ENCODE assay signal across 29 cellular contexts in the genomic region with DNA sequence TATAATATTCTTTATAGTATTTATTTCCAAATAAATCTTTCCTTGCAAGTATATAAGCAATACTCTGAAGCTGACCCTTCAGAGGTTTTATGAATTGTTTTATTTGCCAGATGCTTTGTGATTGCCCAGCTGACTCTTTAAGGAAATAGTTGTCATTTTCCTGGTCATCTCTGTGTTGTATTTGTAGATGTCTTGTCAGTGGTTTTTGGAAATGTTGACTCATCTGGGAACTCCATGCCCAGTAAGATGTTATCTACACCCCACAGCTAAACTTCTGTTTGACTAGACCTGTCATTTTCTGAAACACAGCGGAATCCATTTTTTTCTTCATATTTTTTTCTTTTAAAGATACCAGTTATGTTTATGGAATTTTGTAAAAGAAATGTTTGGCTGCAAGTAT.
DNase-seq lines count a peak whose midpoint lies in the region; TF ChIP-seq lines count a peak whose summit lies in the region.
"Had no signal": no experiment of that assay in that cellular context is flagged by ENCODE, and none has a peak within 500 bp of the region (broad histone marks: within the 10 kb centered on the region; RNA-seq: fewer than 3 reads in every experiment).

No MANE protein-coding gene starts in this region.

- CTCF ChIA-PET in MCF 10A (lab: Yijun Ruan, JAX), result no interaction called here
- CTCF ChIA-PET in Caco-2 (lab: Charles Lee), result no interaction called here

- no peaks in the 10 kb centered on the region for H3K36me3 ChIP-seq in breast epithelium
- H3K36me3 ChIP-seq in Caco-2 (ENCODE audit: control insufficient read depth, insufficient read depth, low read length), result no peaks in the 10 kb centered on the region
- H3K36me3 ChIP-seq: cardiac muscle cell, esophagus squamous epithelium, ovary, tibial nerve had no signal

- H3K4me1 Mint-ChIP-seq in MCF 10A (ENCODE audit: insufficient read depth, unreplicated experiment) (no peaks in the 10 kb centered on the region), immature natural killer cell (no peaks in the 10 kb centered on the region), Caco-2 (ENCODE audit: low read depth, unreplicated experiment) (no peaks in the 10 kb centered on the region)
- H3K4me1 Mint-ChIP-seq: activated B cell treated with CpG ODN at 0.5 μM for 24 hours; stimulated activated naive CD8-positive, alpha-beta T cell treated with anti-CD3 and anti-CD28 coated beads, Interleukin-15, amount 100 ng/mL, for 72 hours had no signal

- DNase-seq in MCF 10A (ENCODE audit: unreplicated experiment), result peak; percentile 25
- DNase-seq in breast epithelium (ENCODE audit: low spot score in 2 of 2), result no peak
- peak; percentile 13 for DNase-seq in astrocyte of the hippocampus (ENCODE audit: low read depth, low spot score)
- peak; percentile 61 for DNase-seq in iris pigment epithelial cell (ENCODE audit: low read depth)
- no peak for DNase-seq in immature natural killer cell
- DNase-seq in activated gamma-delta T cell (lab: John Stamatoyannopoulos, UW), result no peak
- DNase-seq in Caco-2, result no peak
- no peak for DNase-seq in GF-D8 (lab: John Stamatoyannopoulos, UW)
- DNase-seq: activated B cell treated with CpG ODN at 0.5 μM for 24 hours; activated naive CD4-positive, alpha-beta T cell treated with Interleukin-2 at 50 U/mL for 16 hours; activated T-cell treated with anti-CD3 and anti-CD28 coated beads, Interleukin-2, amount 50 U/mL, for 72 hours; AML-193; CD8-positive, alpha-beta T cell; DMS153; esophagus squamous epithelium; IMR-90; left ventricle myocardium superior; NCI-H1105; NCI-H187 treated with DMSO at 0.1 percent for 48 hours; NCI-H226; ovary; Right ventricle myocardium superior; small intestine; stimulated activated naive CD8-positive, alpha-beta T cell treated with anti-CD3 and anti-CD28 coated beads, Interleukin-15, amount 100 ng/mL, for 72 hours had no signal

- H3K27me3 ChIP-seq in breast epithelium (no peaks in the 10 kb centered on the region), Caco-2 (replicated peaks; ENCODE audit: control insufficient read depth, insufficient read depth, low read length) (no peaks in the 10 kb centered on the region)
- H3K27me3 ChIP-seq: cardiac muscle cell, esophagus squamous epithelium, ovary, tibial nerve had no signal

- POLR2A ChIA-PET in MCF 10A (lab: Yijun Ruan, JAX), result interaction anchor here (0.7 kb wide), 1 partner anchor 10 kb away, joined by 3 read pairs; no protein-coding TSS in a partner anchor
- POLR2A ChIA-PET in Caco-2 (lab: Charles Lee), result no interaction called here

- H3K9me3 ChIP-seq in breast epithelium (no peaks in the 10 kb centered on the region), Caco-2 (no peaks in the 10 kb centered on the region)
- H3K9me3 ChIP-seq: A549, esophagus squamous epithelium, ovary, tibial nerve had no signal

- no peaks in the 10 kb centered on the region for H3K27me3 Mint-ChIP-seq in MCF 10A (ENCODE audit: insufficient read depth, unreplicated experiment)
- no peaks in the 10 kb centered on the region for H3K27me3 Mint-ChIP-seq in immature natural killer cell (ENCODE audit: low read depth in 3 of 3)
- H3K27me3 Mint-ChIP-seq in Caco-2 (ENCODE audit: insufficient read depth, unreplicated experiment), result no peaks in the 10 kb centered on the region
- H3K27me3 Mint-ChIP-seq: activated B cell treated with CpG ODN at 0.5 μM for 24 hours; stimulated activated naive CD8-positive, alpha-beta T cell treated with anti-CD3 and anti-CD28 coated beads, Interleukin-15, amount 100 ng/mL, for 72 hours had no signal

- intact Hi-C loops in MCF 10A (cut with micrococcal nuclease) (no loop called here), breast epithelium (cut with DNase I; ENCODE audit: low total_unique reads) (no loop called here), Caco-2 (cut with micrococcal nuclease; ENCODE audit: unreplicated experiment) (no loop called here)

- no peak overlapping the region for H3K4me3 ChIP-seq in breast epithelium
- H3K4me3 ChIP-seq in Caco-2 (ENCODE audit: low read depth, low read length), result no peak overlapping the region
- H3K4me3 ChIP-seq: A549, cardiac muscle cell, coronary artery, esophagus squamous epithelium, ovary, tibial nerve had no signal

- no peaks in the 10 kb centered on the region for H3K4me1 ChIP-seq in breast epithelium
- H3K4me1 ChIP-seq in Caco-2, result no peaks in the 10 kb centered on the region
- H3K4me1 ChIP-seq: A549, esophagus squamous epithelium, tibial nerve had no signal

- BruUV-seq in MCF 10A (replicated peaks; lab: Mats Ljungman, UMichigan) (no TSS peak), Caco-2 (replicated peaks; lab: Mats Ljungman, UMichigan) (no TSS peak)

- H3K36me3 Mint-ChIP-seq in MCF 10A (ENCODE audit: insufficient read depth, unreplicated experiment) (no peaks in the 10 kb centered on the region), immature natural killer cell (no peaks in the 10 kb centered on the region), Caco-2 (ENCODE audit: insufficient read depth, unreplicated experiment) (no peaks in the 10 kb centered on the region)
- H3K36me3 Mint-ChIP-seq: CD8-positive, alpha-beta T cell had no signal

- TF ChIP-seq CTCF in MCF 10A (IDR thresholded peaks at IDR 0.05; ENCODE audit: unreplicated experiment) (no peak), breast epithelium (IDR thresholded peaks at IDR 0.05) (no peak), Caco-2 (IDR thresholded peaks at IDR 0.05; ENCODE audit: insufficient read depth in 1 of 2, low read depth in 1 of 2, low read length in 1 of 2, severe bottlenecking in 1 of 2, unreplicated experiment in 1 of 2) (no peak)

- no peak overlapping the region for H3K27ac ChIP-seq in breast epithelium
- H3K27ac ChIP-seq: A549, cardiac muscle cell, coronary artery, esophagus squamous epithelium, ovary, tibial nerve had no signal

- TF ChIP-seq POLR2A in breast epithelium (IDR thresholded peaks at IDR 0.05), result no peak

- H3K27ac Mint-ChIP-seq in MCF 10A (ENCODE audit: low read depth, unreplicated experiment) (no peak overlapping the region), immature natural killer cell (no peak overlapping the region), Caco-2 (ENCODE audit: unreplicated experiment) (no peak overlapping the region)
- H3K27ac Mint-ChIP-seq: activated B cell treated with CpG ODN at 0.5 μM for 24 hours; activated T-cell treated with anti-CD3 and anti-CD28 coated beads, Interleukin-2, amount 50 U/mL, for 72 hours; CD8-positive, alpha-beta T cell; stimulated activated naive CD8-positive, alpha-beta T cell treated with anti-CD3 and anti-CD28 coated beads, Interleukin-15, amount 100 ng/mL, for 72 hours had no signal

- H3K9me3 Mint-ChIP-seq in MCF 10A (ENCODE audit: unreplicated experiment), result no peaks in the 10 kb centered on the region
- H3K9me3 Mint-ChIP-seq in immature natural killer cell, result peaks cover 2 to 14% (median 5%) of the 10 kb centered on the region in 6 donors
- H3K9me3 Mint-ChIP-seq in Caco-2 (ENCODE audit: unreplicated experiment), result no peaks in the 10 kb centered on the region
- H3K9me3 Mint-ChIP-seq: activated B cell treated with CpG ODN at 0.5 μM for 24 hours; nephron; stimulated activated naive CD8-positive, alpha-beta T cell treated with anti-CD3 and anti-CD28 coated beads, Interleukin-15, amount 100 ng/mL, for 72 hours had no signal

- H3K4me3 Mint-ChIP-seq in MCF 10A (ENCODE audit: unreplicated experiment) (no peak overlapping the region), immature natural killer cell (no peak overlapping the region), Caco-2 (ENCODE audit: unreplicated experiment) (no peak overlapping the region)
- H3K4me3 Mint-ChIP-seq: activated B cell treated with CpG ODN at 0.5 μM for 24 hours; activated T-cell treated with anti-CD3 and anti-CD28 coated beads, Interleukin-2, amount 50 U/mL, for 72 hours; CD8-positive, alpha-beta T cell; nephron; stimulated activated naive CD8-positive, alpha-beta T cell treated with anti-CD3 and anti-CD28 coated beads, Interleukin-15, amount 100 ng/mL, for 72 hours had no signal

Comparison
In these comparisons a context has a peak if more than half of its experiments do, and no peak if none do; other contexts are left out.
1. DNase-seq: peak in MCF 10A (single experiment), astrocyte of the hippocampus (single experiment) and iris pigment epithelial cell (single experiment); none in breast epithelium (0 of 2), immature natural killer cell (0 of 3), activated gamma-delta T cell (single experiment), Caco-2 (0 of 2) and GF-D8 (single experiment).